26 cellular contexts compared by ENCODE assay signal in genomic region chr5:116313366-116313765, GRCh38.
DNase-seq lines count a peak whose midpoint lies in the region; ATAC-seq, FAIRE-seq and TF ChIP-seq lines count a peak whose summit lies in the region.
"Had no signal": no experiment of that assay in that cellular context is flagged by ENCODE, and none has a peak within 500 bp of the region (broad histone marks: within the 10 kb centered on the region; RNA-seq: fewer than 3 reads in every experiment).

No MANE protein-coding gene starts in this region.

- peaks cover under 1% of the 10 kb centered on the region for H3K9me3 Mint-ChIP-seq in activated CD8-positive, alpha-beta T cell treated with anti-CD3 and anti-CD28 coated beads, Interleukin-2, amount 10 ng/mL, durations not matched to agents 7 days and 5 days (ENCODE audit: insufficient read depth)
- H3K9me3 Mint-ChIP-seq in activated CD8-positive, alpha-beta T cell treated with anti-CD3 and anti-CD28 coated beads for 36 hours = peaks cover 27% of the 10 kb centered on the region

- TF ChIP-seq EP300 in sigmoid colon (IDR thresholded peaks at IDR 0.05) = no peak

- no peaks in the 10 kb centered on the region for H3K27me3 ChIP-seq in osteoblast (ENCODE audit: insufficient read depth, low read length)
- H3K27me3 ChIP-seq in sigmoid colon = no peaks in the 10 kb centered on the region
- H3K27me3 ChIP-seq: BE2C had no signal

- TF ChIP-seq POLR2A in sigmoid colon (IDR thresholded peaks at IDR 0.05) = no peak

- POLR2A ChIA-PET in activated CD8-positive, alpha-beta T cell treated with anti-CD3 and anti-CD28 coated beads, Interleukin-2, amount 10 ng/mL, durations not matched to agents 7 days and 5 days (lab: Charles Lee) = no interaction called here
- POLR2A ChIA-PET in activated CD8-positive, alpha-beta T cell treated with anti-CD3 and anti-CD28 coated beads for 36 hours (lab: Charles Lee) = no interaction called here

- CTCF ChIA-PET in activated CD8-positive, alpha-beta T cell treated with anti-CD3 and anti-CD28 coated beads, Interleukin-2, amount 10 ng/mL, durations not matched to agents 7 days and 5 days (lab: Charles Lee) = no interaction called here
- CTCF ChIA-PET in activated CD8-positive, alpha-beta T cell treated with anti-CD3 and anti-CD28 coated beads for 36 hours (lab: Charles Lee) = no interaction called here

- ATAC-seq in activated CD8-positive, alpha-beta T cell treated with anti-CD3 and anti-CD28 coated beads, Interleukin-2, amount 10 ng/mL, durations not matched to agents 7 days and 5 days = no peak
- no peak for ATAC-seq in activated CD8-positive, alpha-beta T cell treated with anti-CD3 and anti-CD28 coated beads for 36 hours
- no peak for ATAC-seq in activated CD4-positive, CD25-positive, alpha-beta regulatory T cell treated with anti-CD3 and anti-CD28 coated beads, Interleukin-2, amount 50 U/mL, for 24 hours
- ATAC-seq: GM23338 had no signal

- TF ChIP-seq CTCF in activated CD8-positive, alpha-beta T cell treated with anti-CD3 and anti-CD28 coated beads for 36 hours (IDR thresholded peaks at IDR 0.05) = no peak
- no peak for TF ChIP-seq CTCF in choroid plexus epithelial cell (conservative IDR thresholded peaks at IDR 0.05; ENCODE audit: low read depth, low read length)
- TF ChIP-seq CTCF in osteoblast (IDR thresholded peaks at IDR 0.05; ENCODE audit: extremely low read depth, low read depth, low read length) = no peak
- no peak for TF ChIP-seq CTCF in sigmoid colon (IDR thresholded peaks at IDR 0.05)

- no peaks in the 10 kb centered on the region for H4K20me1 ChIP-seq in osteoblast (ENCODE audit: insufficient read depth, low read length)

- H3K79me2 ChIP-seq in osteoblast (ENCODE audit: insufficient read depth, low read length) = no peaks in the 10 kb centered on the region

- peaks cover 15% of the 10 kb centered on the region for H3K36me3 Mint-ChIP-seq in activated CD8-positive, alpha-beta T cell treated with anti-CD3 and anti-CD28 coated beads, Interleukin-2, amount 10 ng/mL, durations not matched to agents 7 days and 5 days (ENCODE audit: low read depth)
- H3K36me3 Mint-ChIP-seq in activated CD8-positive, alpha-beta T cell treated with anti-CD3 and anti-CD28 coated beads for 36 hours (ENCODE audit: low read depth) = peaks cover 72% of the 10 kb centered on the region

- H3K27me3 Mint-ChIP-seq in activated CD8-positive, alpha-beta T cell treated with anti-CD3 and anti-CD28 coated beads, Interleukin-2, amount 10 ng/mL, durations not matched to agents 7 days and 5 days (ENCODE audit: low read depth) = no peaks in the 10 kb centered on the region
- no peaks in the 10 kb centered on the region for H3K27me3 Mint-ChIP-seq in activated CD8-positive, alpha-beta T cell treated with anti-CD3 and anti-CD28 coated beads for 36 hours
- H3K27me3 Mint-ChIP-seq: type B pancreatic cell had no signal

- FAIRE-seq in GM19239 (lab: Jason Lieb, UNC) = peak; percentile 14
- FAIRE-seq: A204.1, bronchial epithelial cell had no signal

- H3K4me3 ChIP-seq in choroid plexus epithelial cell (ENCODE audit: low read depth, low read length) (no peak overlapping the region), osteoblast (ENCODE audit: insufficient read depth, low read length) (no peak overlapping the region), sigmoid colon (no peak overlapping the region)
- H3K4me3 ChIP-seq: coronary artery, GM23338, prostate gland had no signal

- H3K4me3 Mint-ChIP-seq in activated CD8-positive, alpha-beta T cell treated with anti-CD3 and anti-CD28 coated beads, Interleukin-2, amount 10 ng/mL, durations not matched to agents 7 days and 5 days = peak overlapping the region; percentile 52
- no peak overlapping the region for H3K4me3 Mint-ChIP-seq in activated CD8-positive, alpha-beta T cell treated with anti-CD3 and anti-CD28 coated beads for 36 hours
- H3K4me3 Mint-ChIP-seq: GM23338, type B pancreatic cell had no signal

- H3K4me2 ChIP-seq in osteoblast (ENCODE audit: insufficient read depth, low read length) = peak overlapping the region; percentile 67
- H3K4me2 ChIP-seq: GM23338, KMS-11 had no signal

- H3K27ac ChIP-seq in osteoblast (ENCODE audit: low read depth, low read length) (no peak overlapping the region), sigmoid colon (no peak overlapping the region)
- H3K27ac ChIP-seq: coronary artery, KMS-11, prostate gland had no signal

- peak overlapping the region; percentile 67 for H3K27ac Mint-ChIP-seq in activated CD8-positive, alpha-beta T cell treated with anti-CD3 and anti-CD28 coated beads, Interleukin-2, amount 10 ng/mL, durations not matched to agents 7 days and 5 days
- no peak overlapping the region for H3K27ac Mint-ChIP-seq in activated CD8-positive, alpha-beta T cell treated with anti-CD3 and anti-CD28 coated beads for 36 hours
- H3K27ac Mint-ChIP-seq: GM23338, type B pancreatic cell had no signal

- H3K9me3 ChIP-seq in osteoblast (ENCODE audit: low read depth, low read length) = peaks cover 1% of the 10 kb centered on the region
- H3K9me3 ChIP-seq in sigmoid colon = peaks cover 0 to 5% (median 1%) of the 10 kb centered on the region in 4 donors
- H3K9me3 ChIP-seq: BE2C, prostate gland had no signal

- DNase-seq in activated CD8-positive, alpha-beta T cell treated with anti-CD3 and anti-CD28 coated beads, Interleukin-2, amount 10 ng/mL, durations not matched to agents 7 days and 5 days = no peak
- no peak for DNase-seq in activated CD8-positive, alpha-beta T cell treated with anti-CD3 and anti-CD28 coated beads for 36 hours
- DNase-seq in GM19239 (ENCODE audit: insufficient read length, low spot score) = no peak
- DNase-seq in choroid plexus epithelial cell (ENCODE audit: low read depth) = peak; percentile 23
- no peak for DNase-seq in osteoblast (ENCODE audit: insufficient read length, low spot score, missing footprints)
- DNase-seq in COLO668 (lab: John Stamatoyannopoulos, UW; ENCODE audit: unreplicated experiment) = no peak
- no peak for DNase-seq in sigmoid colon
- DNase-seq: activated CD4-positive, alpha-beta T cell treated with anti-CD3 and anti-CD28 coated beads, Interleukin-2, amount 50 U/mL, for 1 hour; activated gamma-delta T cell treated with Interleukin-2 at 50 U/mL for 16 hours; amygdala; BE2C; Caco-2; DMS79; glutamatergic neuron; NCI-H1694 treated with DMSO at 0.1 percent for 48 hours; NCI-H524 treated with DMSO at 0.1 percent for 48 hours; RPMI8226; stimulated activated CD8-positive, alpha-beta memory T cell treated with anti-CD3 and anti-CD28 coated beads, Interleukin-4, amount 100 ng/mL, for 48 hours had no signal

- H2AFZ ChIP-seq in osteoblast (ENCODE audit: low read length) = peak overlapping the region; percentile 62
- H2AFZ ChIP-seq: GM23338 had no signal

- intact Hi-C loops in activated CD8-positive, alpha-beta T cell treated with anti-CD3 and anti-CD28 coated beads for 36 hours (cut with micrococcal nuclease) = no loop called here
- intact Hi-C loops in sigmoid colon (cut with DNase I) = no loop called here

- H3K36me3 ChIP-seq in osteoblast (ENCODE audit: insufficient read depth, low read length) (no peaks in the 10 kb centered on the region), sigmoid colon (peaks cover 0 to 18% (median 0%) of the 10 kb centered on the region in 4 donors)
- H3K36me3 ChIP-seq: BE2C, prostate gland had no signal

- peaks cover 14% of the 10 kb centered on the region for H3K4me1 Mint-ChIP-seq in activated CD8-positive, alpha-beta T cell treated with anti-CD3 and anti-CD28 coated beads, Interleukin-2, amount 10 ng/mL, durations not matched to agents 7 days and 5 days (ENCODE audit: low read depth)
- H3K4me1 Mint-ChIP-seq in activated CD8-positive, alpha-beta T cell treated with anti-CD3 and anti-CD28 coated beads for 36 hours (ENCODE audit: low read depth) = no peaks in the 10 kb centered on the region
- H3K4me1 Mint-ChIP-seq: GM23338 had no signal

- H3K4me1 ChIP-seq in osteoblast (ENCODE audit: insufficient read depth, low read length) (no peaks in the 10 kb centered on the region), sigmoid colon (no peaks in the 10 kb centered on the region)
- H3K4me1 ChIP-seq: BE2C, Caco-2, prostate gland had no signal
